13 cellular contexts compared by ENCODE assay signal in the genomic region with DNA sequence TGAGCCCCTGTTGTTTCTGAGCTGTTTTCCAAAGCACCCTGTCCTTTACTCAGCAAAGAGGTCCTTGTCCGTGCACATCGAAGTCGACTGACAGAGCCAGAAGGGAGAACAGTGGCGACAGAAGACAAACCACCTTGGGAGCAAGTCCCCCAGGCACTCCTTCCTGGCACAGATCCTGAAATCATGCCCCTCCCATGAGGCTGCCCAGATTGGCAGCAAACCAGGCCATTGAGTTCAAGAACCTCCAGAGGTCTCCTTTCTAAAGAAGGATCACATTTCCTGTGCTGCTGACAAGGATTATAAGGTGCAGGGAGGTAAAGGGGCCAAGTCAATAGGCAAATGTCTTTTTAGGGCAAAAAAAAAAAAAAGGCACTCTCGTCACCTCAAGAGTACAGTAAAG.
DNase-seq lines count a peak whose midpoint lies in the region; ATAC-seq and TF ChIP-seq lines count a peak whose summit lies in the region.
"Had no signal": no experiment of that assay in that cellular context is flagged by ENCODE, and none has a peak within 500 bp of the region (broad histone marks: within the 10 kb centered on the region; RNA-seq: fewer than 3 reads in every experiment).

No MANE protein-coding gene starts in this region.

- peaks cover 3% of the 10 kb centered on the region; the same call in 1 of the 3 replicates for H3K4me1 Mint-ChIP-seq in GM23338

- no peaks in the 10 kb centered on the region for H3K79me2 ChIP-seq in GM23338 (replicated peaks; ENCODE audit: insufficient read depth)
- no peaks in the 10 kb centered on the region; the same call in 1 of the 2 replicates for H3K79me2 ChIP-seq in PC-9 (ENCODE audit: low read depth)
- H3K79me2 ChIP-seq: hepatocyte had no signal

- CTCF ChIA-PET in PC-9 (lab: Charles Lee): interaction anchor here (0.6 kb wide), 2 partner anchors 361 to 959 kb away, joined by 5 to 9 read pairs; no protein-coding TSS in a partner anchor

- H4K20me1 ChIP-seq in GM23338 (replicated peaks; ENCODE audit: insufficient read depth): no peaks in the 10 kb centered on the region
- H4K20me1 ChIP-seq in PC-9 (ENCODE audit: insufficient read depth): no peaks in the 10 kb centered on the region

- H3K36me3 Mint-ChIP-seq in GM23338 (ENCODE audit: low read depth): no peaks in the 10 kb centered on the region

- H3K9me3 ChIP-seq in PC-9 (ENCODE audit: insufficient read depth, low read depth) (no peaks in the 10 kb centered on the region), mucosa of descending colon (no peaks in the 10 kb centered on the region), Peyer's patch (no peaks in the 10 kb centered on the region)
- H3K9me3 ChIP-seq: HAP-1 had no signal

- no peaks in the 10 kb centered on the region for H3K9me3 Mint-ChIP-seq in GM23338

- no peak overlapping the region for H3K4me3 ChIP-seq in GM23338
- H3K4me3 ChIP-seq in PC-9: no peak overlapping the region
- H3K4me3 ChIP-seq in mucosa of descending colon: no peak overlapping the region
- no peak overlapping the region for H3K4me3 ChIP-seq in Peyer's patch
- H3K4me3 ChIP-seq: HAP-1, hepatocyte, skin epidermis had no signal

- TF ChIP-seq CTCF in GM23338 (conservative IDR thresholded peaks at IDR 0.05; ENCODE audit: low read depth in 2 of 2): no peak
- TF ChIP-seq CTCF in PC-9 (conservative IDR thresholded peaks at IDR 0.05): no peak
- TF ChIP-seq CTCF in mucosa of descending colon (IDR thresholded peaks at IDR 0.05): no peak
- no peak for TF ChIP-seq CTCF in Peyer's patch (IDR thresholded peaks at IDR 0.05)

- H3K27ac ChIP-seq in GM23338 (ENCODE audit: low read depth) (no peak overlapping the region), PC-9 (no peak overlapping the region), Peyer's patch (no peak overlapping the region)
- H3K27ac ChIP-seq: hepatocyte, skin epidermis had no signal

- peaks cover 2% of the 10 kb centered on the region for H3K27me3 Mint-ChIP-seq in GM23338 (ENCODE audit: insufficient read depth, low read depth, poor library complexity)
- H3K27me3 Mint-ChIP-seq: T-helper 17 cell had no signal

- TF ChIP-seq POLR2A in Peyer's patch (IDR thresholded peaks at IDR 0.05): no peak

- H3K36me3 ChIP-seq in GM23338 (ENCODE audit: insufficient read depth) (no peaks in the 10 kb centered on the region), PC-9 (ENCODE audit: low read depth) (no peaks in the 10 kb centered on the region), mucosa of descending colon (ENCODE audit: low read depth) (no peaks in the 10 kb centered on the region), Peyer's patch (no peaks in the 10 kb centered on the region)
- H3K36me3 ChIP-seq: HAP-1 had no signal

- H3K9me2 ChIP-seq in GM23338 (ENCODE audit: insufficient read depth) (no peaks in the 10 kb centered on the region), PC-9 (ENCODE audit: insufficient read depth) (no peaks in the 10 kb centered on the region)

- peak; percentile 43 for ATAC-seq in GM23338
- ATAC-seq in mucosa of descending colon: peak; percentile 15
- no peak for ATAC-seq in HG03354 (IDR thresholded peaks at IDR 0.05; ENCODE audit: poor library complexity, severe bottlenecking, unreplicated experiment)
- ATAC-seq: T-helper 17 cell had no signal

- H3F3A ChIP-seq in GM23338 (replicated peaks; ENCODE audit: low read depth) (no peaks in the 10 kb centered on the region), PC-9 (ENCODE audit: insufficient read depth, low read depth) (no peaks in the 10 kb centered on the region)

- DNase-seq in GM23338 (ENCODE audit: low spot score) (peak; percentile 9), NCI-H128 (lab: John Stamatoyannopoulos, UW; ENCODE audit: unreplicated experiment) (peak; percentile 50), PC-9 (peak; percentile 39 to 87), mucosa of descending colon (peak in 2 of 3 donors; percentile 36 to 58), Peyer's patch (no peak)
- no peak for DNase-seq in stimulated activated CD4-positive, alpha-beta T cell treated with anti-CD3 and anti-CD28 coated beads, Interleukin-4, amount 100 ng/mL, for 4 hours
- DNase-seq: activated CD4-positive, alpha-beta T cell treated with anti-CD3 and anti-CD28 coated beads for 1 hour; activated T-cell treated with anti-CD3 and anti-CD28 coated beads, Interleukin-2, amount 50 U/mL, for 48 hours; T-helper 17 cell had no signal

- no TSS peak for BruUV-seq in PC-9 (replicated peaks; lab: Mats Ljungman, UMichigan)

- intact Hi-C loops in PC-9 (cut with micrococcal nuclease; ENCODE audit: unreplicated experiment) (no loop called here), mucosa of descending colon (cut with DNase I, micrococcal nuclease) (no loop called here)

- H3K4me2 ChIP-seq in GM23338: no peak overlapping the region
- no peak overlapping the region for H3K4me2 ChIP-seq in PC-9
- H3K4me2 ChIP-seq: hepatocyte had no signal

- H3K4me1 ChIP-seq in GM23338 (ENCODE audit: insufficient read depth) (0 out of 2 replicates have a peak, but pooled peaks cover 5% of the 10 kb centered on the region), PC-9 (replicated peaks; ENCODE audit: insufficient read depth) (peaks cover 9% of the 10 kb centered on the region), mucosa of descending colon (ENCODE audit: low read depth) (no peaks in the 10 kb centered on the region), Peyer's patch (no peaks in the 10 kb centered on the region)
- H3K4me1 ChIP-seq: HAP-1 had no signal

- H3K27me3 ChIP-seq in GM23338 (ENCODE audit: insufficient read depth): no peaks in the 10 kb centered on the region
- no peaks in the 10 kb centered on the region for H3K27me3 ChIP-seq in PC-9 (ENCODE audit: insufficient read depth, low read depth)
- H3K27me3 ChIP-seq in Peyer's patch: no peaks in the 10 kb centered on the region
- H3K27me3 ChIP-seq: hepatocyte had no signal

- no peak overlapping the region for H3K27ac Mint-ChIP-seq in GM23338
- H3K27ac Mint-ChIP-seq: T-helper 17 cell had no signal

- H3K4me3 Mint-ChIP-seq in GM23338: no peak overlapping the region
- H3K4me3 Mint-ChIP-seq: T-helper 17 cell had no signal

- H2AFZ ChIP-seq in GM23338 (peak overlapping the region; percentile 53; the same call in 1 of the 2 replicates), PC-9 (no peak overlapping the region)
- H2AFZ ChIP-seq: hepatocyte had no signal

- POLR2A ChIA-PET in PC-9 (lab: Charles Lee; ENCODE audit: unreplicated experiment): interaction anchor here (0.7 kb wide), 1 partner anchor 1857 kb away, joined by 3 read pairs; no protein-coding TSS in a partner anchor

TF ChIP-seq in GM23338, 12 proteins besides CTCF, POLR2A, EP300 and RAD21 (continues in another document):
- TF ChIP-seq CREB1 (CRISPR knock-in tag; IDR thresholded peaks at IDR 0.05; ENCODE audit: low read depth) (no peak), EZH2phosphoT487 (IDR thresholded peaks at IDR 0.05; ENCODE audit: unreplicated experiment) (no peak), STAT1 (IDR thresholded peaks at IDR 0.05; ENCODE audit: unreplicated experiment) (no peak), JUNB (IDR thresholded peaks at IDR 0.05; ENCODE audit: unreplicated experiment) (no peak), POLR2AphosphoS5 (IDR thresholded peaks at IDR 0.05; ENCODE audit: low read depth) (no peak), EZH2 (IDR thresholded peaks at IDR 0.05; ENCODE audit: low read depth, unreplicated experiment) (no peak), ZNF331 (CRISPR knock-in tag; IDR thresholded peaks at IDR 0.05; ENCODE audit: low read depth) (no peak), NANOG (IDR thresholded peaks at IDR 0.05; ENCODE audit: borderline replicate concordance) (no peak)

Comparison
In these comparisons a context has a peak if more than half of its experiments do, and no peak if none do; other contexts are left out.
1. DNase-seq: peak in GM23338 (single experiment), NCI-H128 (single experiment), PC-9 (2 of 2) and mucosa of descending colon (2 of 3); none in stimulated activated CD4-positive, alpha-beta T cell treated with anti-CD3 and anti-CD28 coated beads, Interleukin-4, amount 100 ng/mL, for 4 hours (0 of 2) and Peyer's patch (0 of 3).